13 cellular contexts compared by ENCODE assay signal in genomic region chr19:10690351-10690781, GRCh38. TPM values are rescaled to one million over a fixed set of nuclear protein-coding genes. Genes with fewer than 3 reads are reported as not detected.
DNase-seq lines count a peak whose midpoint lies in the region; ATAC-seq and TF ChIP-seq lines count a peak whose summit lies in the region.
"Had no signal": no experiment of that assay in that cellular context is flagged by ENCODE, and none has a peak within 500 bp of the region (broad histone marks: within the 10 kb centered on the region; RNA-seq: fewer than 3 reads in every experiment).

No MANE protein-coding gene starts in this region.

- TF ChIP-seq CTCF in left ventricle myocardium inferior (IDR thresholded peaks at IDR 0.05; ENCODE audit: borderline replicate concordance), result no peak

- H3K27ac ChIP-seq in left ventricle myocardium inferior (replicated peaks), result no peak overlapping the region
- H3K27ac ChIP-seq: cardiac muscle cell, neutrophil had no signal

- H3K4me1 ChIP-seq in left ventricle myocardium inferior, result peaks cover 32% of the 10 kb centered on the region

- ATAC-seq in Right ventricle myocardium inferior (no peak), GM21737 (IDR thresholded peaks at IDR 0.05; ENCODE audit: unreplicated experiment) (no peak), GM21576 (IDR thresholded peaks at IDR 0.05; ENCODE audit: unreplicated experiment) (no peak)

- no peaks in the 10 kb centered on the region for H3K9me3 ChIP-seq in left ventricle myocardium inferior (replicated peaks)
- H3K9me3 ChIP-seq: neutrophil had no signal

- no peaks in the 10 kb centered on the region for H3K27me3 ChIP-seq in left ventricle myocardium inferior (ENCODE audit: low read depth)
- H3K27me3 ChIP-seq: cardiac muscle cell had no signal

- DNase-seq in Right ventricle myocardium inferior (ENCODE audit: missing footprints) (peak; percentile 13), left ventricle myocardium inferior (no peak), astrocyte of the hippocampus (ENCODE audit: low read depth, low spot score) (peak; percentile 34), iPS-NIHi11 (ENCODE audit: low spot score) (peak; percentile 25), NCI-H748 treated with DMSO at 0.1 percent for 48 hours (lab: John Stamatoyannopoulos, UW) (no peak)
- DNase-seq in activated CD4-positive, alpha-beta T cell treated with anti-CD3 and anti-CD28 coated beads, Interleukin-2, amount 50 U/mL, for 1 hour, result no peak
- DNase-seq: activated B cell treated with CpG ODN at 0.5 μM for 24 hours, NCI-H1092, NCI-H524 had no signal

- H3K4me3 ChIP-seq in left ventricle myocardium inferior, result no peak overlapping the region
- H3K4me3 ChIP-seq: cardiac muscle cell had no signal

- intact Hi-C loops in Right ventricle myocardium inferior (cut with DNase I), result loop anchor here (5.0 kb wide), 1 partner anchor 38 kb away; the partner anchor contains the start of gene ILF3
- intact Hi-C loops in left ventricle myocardium inferior (cut with micrococcal nuclease), result no loop called here

- H3K36me3 ChIP-seq in left ventricle myocardium inferior, result peaks cover 64% of the 10 kb centered on the region

RNA-seq across cellular contexts. Expression of gene QTRT1, which starts 10.9 kb away (rescaled TPM):
- total RNA-seq in Right ventricle myocardium inferior (28.0 TPM), left ventricle myocardium inferior (30.5 TPM)

RNA-seq across cellular contexts. Expression of gene DNM2, which starts 27.5 kb away (rescaled TPM):
- total RNA-seq in Right ventricle myocardium inferior (177 TPM), left ventricle myocardium inferior (156 TPM)

RNA-seq across cellular contexts. Expression of gene ILF3, which starts 36.2 kb away (rescaled TPM):
- 101 TPM for total RNA-seq in Right ventricle myocardium inferior
- total RNA-seq in left ventricle myocardium inferior, result 106 TPM

Comparison
In these comparisons a context has a peak if more than half of its experiments do, and no peak if none do; other contexts are left out.
1. DNase-seq: peak in Right ventricle myocardium inferior (single experiment), astrocyte of the hippocampus (single experiment) and iPS-NIHi11 (single experiment); none in left ventricle myocardium inferior (single experiment), activated CD4-positive, alpha-beta T cell treated with anti-CD3 and anti-CD28 coated beads, Interleukin-2, amount 50 U/mL, for 1 hour (single experiment) and NCI-H748 treated with DMSO at 0.1 percent for 48 hours (single experiment).